In the genomic region with DNA sequence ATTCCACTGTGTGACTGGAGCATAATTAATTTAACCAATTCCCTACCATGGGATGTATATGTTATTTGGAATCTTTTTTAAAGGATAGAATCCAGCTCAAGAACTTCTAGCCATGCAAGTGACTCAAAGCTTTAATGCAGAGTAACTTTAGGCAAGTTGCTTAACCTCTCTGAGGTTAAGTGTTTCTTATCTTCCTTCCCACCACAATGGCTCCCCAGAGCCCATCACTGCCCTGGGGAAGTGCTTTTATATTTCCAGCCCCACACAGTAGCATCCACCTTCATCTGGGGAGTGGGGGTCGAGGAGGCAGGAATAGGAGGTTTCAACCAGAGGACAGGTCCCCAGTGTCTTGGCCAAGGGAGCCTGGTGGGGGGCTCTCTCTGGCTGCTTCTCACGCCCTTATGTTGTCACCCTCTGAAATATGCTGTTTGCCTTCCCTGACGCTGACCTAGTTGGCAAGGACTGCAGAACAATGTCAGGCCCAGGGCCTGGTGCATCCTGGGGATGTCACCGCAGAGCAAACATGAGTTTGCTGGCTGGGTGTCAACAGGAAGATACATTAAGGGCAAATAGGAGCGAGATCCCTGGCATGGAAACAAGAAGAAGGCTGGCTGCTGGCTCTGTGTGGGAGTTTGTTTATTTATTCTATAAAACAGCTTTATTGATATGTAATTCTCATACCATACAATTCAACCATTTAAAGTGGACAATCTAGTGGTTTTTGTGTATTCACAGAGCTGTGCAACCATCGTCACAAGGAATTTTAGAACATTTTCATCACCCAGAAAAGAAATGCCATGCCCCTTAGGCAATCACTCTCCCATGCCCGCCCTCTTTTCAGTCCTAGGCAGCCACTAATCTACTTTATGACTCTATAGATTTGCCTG, we compare ENCODE assay signal across 10 cellular contexts.
DNase-seq lines count a peak whose midpoint lies in the region; ATAC-seq and TF ChIP-seq lines count a peak whose summit lies in the region.
"Had no signal": no experiment of that assay in that cellular context is flagged by ENCODE, and none has a peak within 500 bp of the region (broad histone marks: within the 10 kb centered on the region; RNA-seq: fewer than 3 reads in every experiment).

No MANE protein-coding gene starts in this region.

- DNase-seq in AG08396 (ENCODE audit: low spot score) (peak; percentile 32), NCI-H226 (peak; percentile 39), coronary artery (ENCODE audit: low spot score) (no peak), medulla oblongata (ENCODE audit: extremely low spot score) (peak; percentile 85), nephron progenitor cell (no peak)
- no peak for DNase-seq in activated CD4-positive, alpha-beta T cell treated with anti-CD3 and anti-CD28 coated beads, Interleukin-2, amount 50 U/mL, for 4 hours
- DNase-seq: DND-41, naive B cell had no signal

- H3K27ac Mint-ChIP-seq in nephron progenitor cell: no peak overlapping the region

- TF ChIP-seq CTCF in coronary artery (IDR thresholded peaks at IDR 0.05): no peak
- TF ChIP-seq CTCF in nephron progenitor cell (IDR thresholded peaks at IDR 0.05): no peak

- no peak overlapping the region for H3K4me3 ChIP-seq in coronary artery

- H3K4me1 Mint-ChIP-seq in nephron progenitor cell: peaks cover 18% of the 10 kb centered on the region

- H3K27ac ChIP-seq in coronary artery: peak overlapping the region; percentile 45 to 81

- peaks cover 44% of the 10 kb centered on the region for H3K27me3 Mint-ChIP-seq in nephron progenitor cell (ENCODE audit: low read depth, poor library complexity)

- no peaks in the 10 kb centered on the region for H3K36me3 Mint-ChIP-seq in nephron progenitor cell (ENCODE audit: low read depth)
- H3K36me3 Mint-ChIP-seq: naive B cell had no signal

- ATAC-seq in HG03571 (IDR thresholded peaks at IDR 0.05; ENCODE audit: unreplicated experiment) (no peak), HG02642 (IDR thresholded peaks at IDR 0.05; ENCODE audit: poor library complexity, unreplicated experiment) (no peak)

- no peak overlapping the region for H3K4me3 Mint-ChIP-seq in nephron progenitor cell
- H3K4me3 Mint-ChIP-seq: naive B cell had no signal

- H3K9me3 Mint-ChIP-seq in nephron progenitor cell: peaks cover 6% of the 10 kb centered on the region
- H3K9me3 Mint-ChIP-seq: naive B cell had no signal

Comparison
In these comparisons a context has a peak if more than half of its experiments do, and no peak if none do; other contexts are left out.
1. DNase-seq: peak in AG08396 (single experiment), NCI-H226 (single experiment) and medulla oblongata (single experiment); none in coronary artery (single experiment), nephron progenitor cell (single experiment) and activated CD4-positive, alpha-beta T cell treated with anti-CD3 and anti-CD28 coated beads, Interleukin-2, amount 50 U/mL, for 4 hours (0 of 2).